ENCODE assay signal across 8 cellular contexts in genomic region chr20:290081-290831, GRCh38. TPM values are rescaled to one million over a fixed set of nuclear protein-coding genes. Genes with fewer than 3 reads are reported as not detected.
DNase-seq lines count a peak whose midpoint lies in the region; ATAC-seq, FAIRE-seq and TF ChIP-seq lines count a peak whose summit lies in the region.

A gene with protein sequence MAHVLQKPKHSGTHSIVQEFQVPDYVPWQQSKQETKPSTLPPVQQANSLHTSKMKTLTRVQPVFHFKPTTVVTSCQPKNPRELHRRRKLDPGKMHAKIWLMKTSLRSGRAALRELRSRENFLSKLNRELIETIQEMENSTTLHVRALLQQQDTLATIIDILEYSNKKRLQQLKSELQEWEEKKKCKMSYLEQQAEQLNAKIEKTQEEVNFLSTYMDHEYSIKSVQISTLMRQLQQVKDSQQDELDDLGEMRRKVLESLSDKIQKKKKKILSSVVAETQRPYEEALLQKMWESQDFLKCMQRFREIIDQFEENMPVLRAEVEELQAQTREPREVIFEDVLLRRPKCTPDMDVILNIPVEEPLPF (minus strand): TSS chr20:290750. CDS start chr20:290610, 140 bp downstream.

- intact Hi-C loops in activated CD4-positive, alpha-beta T cell treated with anti-CD3 and anti-CD28 coated beads, Interleukin-2, amount 10 ng/mL, durations not matched to agents 24 days and 14 days (cut with micrococcal nuclease) = loop anchor here (1.0 kb wide), 2 partner anchors 23 to 34 kb away; no protein-coding TSS in a partner anchor
- intact Hi-C loops in HepG2 (cut with micrococcal nuclease; ENCODE audit: unreplicated experiment) = no loop called here

- H3K4me2 ChIP-seq in BLaER1 = peak within 1 kb of the TSS; percentile 94
- peak within 1 kb of the TSS; percentile 98 for H3K4me2 ChIP-seq in HepG2 (ENCODE audit: low read depth, low read length)

- no peaks in the 10 kb centered on the region for H3K27me3 ChIP-seq in BLaER1
- H3K27me3 ChIP-seq in HepG2 (ENCODE audit: control insufficient read depth in 1 of 2, insufficient read depth in 2 of 2, low read length in 2 of 2) = peaks cover 2 to 28% of the 10 kb centered on the region in 2 experiments; a peak in 4 of 5 replicates

- peak; percentile 57 for TF ChIP-seq CTCF in HepG2 (CRISPR knock-in tag; IDR thresholded peaks at IDR 0.05)

- no peak for TF ChIP-seq RAD21 in HepG2 (CRISPR knock-in tag; IDR thresholded peaks at IDR 0.05)

- peak within 1 kb of the TSS; percentile 97 for H2AFZ ChIP-seq in HepG2 (ENCODE audit: low read length)

- ATAC-seq in HG03442 (IDR thresholded peaks at IDR 0.05; ENCODE audit: unreplicated experiment) (peak; percentile 87), HepG2 (peak; percentile 91)

- H3K4me3 ChIP-seq in BLaER1 (peak within 1 kb of the TSS; percentile 92), HepG2 (replicated peaks in 1 of 3; ENCODE audit: insufficient read depth in 1 of 3, low read depth in 2 of 3, low read length in 3 of 3) (peak within 1 kb of the TSS; percentile 63 to 85 (median 83))

- peak within 1 kb of the TSS; percentile 94 for H3K9ac ChIP-seq in BLaER1
- peak within 1 kb of the TSS; percentile 89 for H3K9ac ChIP-seq in HepG2 (ENCODE audit: insufficient read depth, low read depth, low read length)

- no peaks in the 10 kb centered on the region for H3K27me3 Mint-ChIP-seq in activated CD4-positive, alpha-beta T cell treated with anti-CD3 and anti-CD28 coated beads, Interleukin-2, amount 10 ng/mL, durations not matched to agents 24 days and 14 days

- H4K20me1 ChIP-seq in BLaER1 = no peaks in the 10 kb centered on the region
- no peaks in the 10 kb centered on the region for H4K20me1 ChIP-seq in HepG2 (ENCODE audit: insufficient read depth, low read length)

- H3K27ac ChIP-seq in BLaER1 = peak within 1 kb of the TSS; percentile 89
- peak within 1 kb of the TSS; percentile 70 for H3K27ac ChIP-seq in HepG2 (ENCODE audit: extremely low read length, insufficient read depth, low read length)

- H3K9me3 ChIP-seq in BLaER1 (no peaks in the 10 kb centered on the region), HepG2 (ENCODE audit: low read length) (no peaks in the 10 kb centered on the region)

- POLR2A ChIA-PET in HepG2 (lab: Yijun Ruan, JAX) = no interaction called here

- DNase-seq in GM19239 (ENCODE audit: insufficient read length, low spot score) (peak; percentile 89), NCI-H524 treated with DMSO at 0.1 percent for 48 hours (lab: John Stamatoyannopoulos, UW) (peak; percentile 58), dedifferentiated amniotic fluid mesenchymal stem cell (ENCODE audit: extremely low spot score) (peak; percentile 92), HepG2 (ENCODE audit: low spot score) (peak; percentile 91)
- DNase-seq in activated CD4-positive, alpha-beta T cell treated with anti-CD3 and anti-CD28 coated beads, Interleukin-2, amount 10 ng/mL, durations not matched to agents 24 days and 14 days = peak; percentile 97
- DNase-seq in stimulated activated CD4-positive, alpha-beta T cell treated with anti-CD3 and anti-CD28 coated beads, Interleukin-2, amount 100 ng/mL, for 48 hours = peak; percentile 80 to 82

- no peak within 1 kb of the TSS for H3K27ac Mint-ChIP-seq in activated CD4-positive, alpha-beta T cell treated with anti-CD3 and anti-CD28 coated beads, Interleukin-2, amount 10 ng/mL, durations not matched to agents 24 days and 14 days

- in situ Hi-C loops in HepG2 (cut with HindIII; ENCODE audit: extremely low pct_ligation_motif_present, low pct_unique_long_range_greater_than_20kb) = no loop called here

- FAIRE-seq in GM19239 (lab: Jason Lieb, UNC) (peak; percentile 96), HepG2 (lab: Jason Lieb, UNC) (peak; percentile 96)

- H3K4me1 Mint-ChIP-seq in activated CD4-positive, alpha-beta T cell treated with anti-CD3 and anti-CD28 coated beads, Interleukin-2, amount 10 ng/mL, durations not matched to agents 24 days and 14 days = peaks cover 25% of the 10 kb centered on the region

- 2% methylated on average over 43 of the region's 43 CpGs for WGBS in HepG2 (ENCODE audit: low lambda C conversion rate)

- TF ChIP-seq POLR2A in HepG2 (IDR thresholded peaks at IDR 0.05; ENCODE audit: insufficient read depth in 1 of 2, low read depth in 2 of 2, low read length in 2 of 2) = peak; percentile 57 to 70; a peak in 3 of 4 replicates

- H3K4me3 Mint-ChIP-seq in activated CD4-positive, alpha-beta T cell treated with anti-CD3 and anti-CD28 coated beads, Interleukin-2, amount 10 ng/mL, durations not matched to agents 24 days and 14 days = no peak within 1 kb of the TSS

- TF ChIP-seq EP300 in HepG2 (IDR thresholded peaks at IDR 0.05; ENCODE audit: low read depth in 2 of 2, low read length in 2 of 2) = peak in 1 of 2 experiments; percentile 4; a peak in 1 of 4 replicates
- no peak; the same call in 1 of the 2 replicates for TF ChIP-seq EP300 in HepG2 (CRISPR knock-in tag; IDR thresholded peaks at IDR 0.05; ENCODE audit: borderline replicate concordance)

- CTCF ChIA-PET in HepG2 (lab: Yijun Ruan, JAX; ENCODE audit: low intra/inter-chr PET ratio, low total read pairs) = no interaction called here

- peaks cover 4% of the 10 kb centered on the region for H3K36me3 Mint-ChIP-seq in activated CD4-positive, alpha-beta T cell treated with anti-CD3 and anti-CD28 coated beads, Interleukin-2, amount 10 ng/mL, durations not matched to agents 24 days and 14 days (ENCODE audit: low read depth)

- H3K9me3 Mint-ChIP-seq in activated CD4-positive, alpha-beta T cell treated with anti-CD3 and anti-CD28 coated beads, Interleukin-2, amount 10 ng/mL, durations not matched to agents 24 days and 14 days = no peaks in the 10 kb centered on the region

- H3K36me3 ChIP-seq in BLaER1 (0 out of 2 replicates have a peak, but pooled peaks cover 11% of the 10 kb centered on the region), HepG2 (replicated peaks in 1 of 2; ENCODE audit: control insufficient read depth in 1 of 2, insufficient read depth in 2 of 2, low read length in 2 of 2) (no peaks in the 10 kb centered on the region)

- H3K4me1 ChIP-seq in BLaER1 (peaks cover 36% of the 10 kb centered on the region), HepG2 (ENCODE audit: insufficient read depth, low read length) (peaks cover 27% of the 10 kb centered on the region)

- H3K79me2 ChIP-seq in HepG2 (ENCODE audit: insufficient read depth, low read length) = peaks cover 10% of the 10 kb centered on the region

- BruUV-seq in HepG2 (replicated peaks; lab: Mats Ljungman, UMichigan) = no TSS peak

TF ChIP-seq in HepG2, 621 proteins besides CTCF, POLR2A, EP300 and RAD21 (continues in another document):
- TF ChIP-seq MTA1 (CRISPR knock-in tag; IDR thresholded peaks at IDR 0.05; ENCODE audit: borderline replicate concordance) (peak; percentile 48; the same call in 1 of the 2 replicates), CC2D1A (CRISPR knock-in tag; IDR thresholded peaks at IDR 0.05) (no peak), CENPT (CRISPR knock-in tag; IDR thresholded peaks at IDR 0.05; ENCODE audit: low read depth) (no peak), HCFC1 (IDR thresholded peaks at IDR 0.05; ENCODE audit: low read depth, low read length) (no peak), ZNF652 (CRISPR knock-in tag; IDR thresholded peaks at IDR 0.05; ENCODE audit: borderline replicate concordance, low read depth) (no peak), RBAK (CRISPR knock-in tag; IDR thresholded peaks at IDR 0.05) (no peak), PCBP2 (optimal IDR thresholded peaks at IDR 0.05; ENCODE audit: low read depth, low read length, poor library complexity, severe bottlenecking) (no peak)
- TF ChIP-seq, protein P1, sequence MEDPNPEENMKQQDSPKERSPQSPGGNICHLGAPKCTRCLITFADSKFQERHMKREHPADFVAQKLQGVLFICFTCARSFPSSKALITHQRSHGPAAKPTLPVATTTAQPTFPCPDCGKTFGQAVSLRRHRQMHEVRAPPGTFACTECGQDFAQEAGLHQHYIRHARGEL (CRISPR knock-in tag; IDR thresholded peaks at IDR 0.05) = 0 out of 2 replicates have a peak, but pooled peaks have one; percentile 46

RNA-seq across cellular contexts. Expression of the gene that starts here (rescaled TPM):
- 5.7 and 6.7 TPM in 2 replicates for total RNA-seq in activated CD4-positive, alpha-beta T cell treated with anti-CD3 and anti-CD28 coated beads, Interleukin-2, amount 10 ng/mL, durations not matched to agents 24 days and 14 days
- 3.8 and 4.7 TPM in 2 replicates for total RNA-seq in HepG2 (2016; rRNA removed; fragmentation: Illumina TruSeq; extraction: Trizol)
- 0.51 and 1.3 TPM in 2 replicates for total RNA-seq in HepG2 (2016; cell fraction: cytosol; rRNA removed; fragmentation: Illumina TruSeq; extraction: Trizol; ENCODE audit: low read depth)
- total RNA-seq in HepG2 (2016; cell fraction: insoluble cytoplasmic fraction; rRNA removed; fragmentation: Illumina TruSeq; extraction: Trizol) = 3.1 and 5.0 TPM in 2 replicates
- 2.0 and 2.7 TPM in 2 replicates for total RNA-seq in HepG2 (2016; cell fraction: membrane; rRNA removed; fragmentation: Illumina TruSeq; extraction: Trizol)
- total RNA-seq in HepG2 (2016; cell fraction: nucleus; rRNA removed; fragmentation: Illumina TruSeq; extraction: Trizol) = 9.9 and 10.7 TPM in 2 replicates
- 18.2 and 20.6 TPM in 2 replicates for polyA plus RNA-seq in HepG2 (2011; rRNA removed)
- polyA plus RNA-seq in HepG2 (2011; cell fraction: cytosol; rRNA removed) = 10.7 and 11.6 TPM in 2 replicates
- polyA plus RNA-seq in HepG2 (2011; cell fraction: nucleus; rRNA removed) = 25.9 and 27.9 TPM in 2 replicates
- polyA plus RNA-seq in HepG2 (2012) = 17.5 and 20.7 TPM in 2 replicates
- polyA plus RNA-seq in HepG2 (2016; cell fraction: cytosol; fragmentation: Illumina TruSeq; extraction: Trizol; ENCODE audit: low read depth) = 4.3 and 5.1 TPM in 2 replicates
- polyA plus RNA-seq in HepG2 (2016; cell fraction: insoluble cytoplasmic fraction; fragmentation: Illumina TruSeq; extraction: Trizol; ENCODE audit: low read depth) = 13.8 and 15.5 TPM in 2 replicates
- polyA plus RNA-seq in HepG2 (2016; cell fraction: membrane; fragmentation: Illumina TruSeq; extraction: Trizol; ENCODE audit: low read depth) = 7.8 and 8.1 TPM in 2 replicates
- polyA plus RNA-seq in HepG2 (2016; cell fraction: nucleus; fragmentation: Illumina TruSeq; extraction: Trizol; ENCODE audit: insufficient read depth, low read depth) = 37.7 and 37.8 TPM in 2 replicates
- polyA minus RNA-seq in HepG2 (2011; rRNA and poly(A)+ RNA removed; ENCODE audit: low replicate concordance) = 1.7 and 6.2 TPM in 2 replicates
- polyA minus RNA-seq in HepG2 (2011; cell fraction: cytosol; rRNA and poly(A)+ RNA removed) = 2.8 and 3.7 TPM in 2 replicates
- polyA minus RNA-seq in HepG2 (2011; cell fraction: nucleus; rRNA and poly(A)+ RNA removed) = 16.1 and 18.5 TPM in 2 replicates

Comparison
In these comparisons a context has a peak if more than half of its experiments do, and no peak if none do; other contexts are left out.
1. Peak in every context shown above with its lines: DNase-seq, ATAC-seq, H3K4me3 ChIP-seq and H3K27ac ChIP-seq.